Comparison of ENCODE assay signal across 13 cellular contexts in the genomic region with DNA sequence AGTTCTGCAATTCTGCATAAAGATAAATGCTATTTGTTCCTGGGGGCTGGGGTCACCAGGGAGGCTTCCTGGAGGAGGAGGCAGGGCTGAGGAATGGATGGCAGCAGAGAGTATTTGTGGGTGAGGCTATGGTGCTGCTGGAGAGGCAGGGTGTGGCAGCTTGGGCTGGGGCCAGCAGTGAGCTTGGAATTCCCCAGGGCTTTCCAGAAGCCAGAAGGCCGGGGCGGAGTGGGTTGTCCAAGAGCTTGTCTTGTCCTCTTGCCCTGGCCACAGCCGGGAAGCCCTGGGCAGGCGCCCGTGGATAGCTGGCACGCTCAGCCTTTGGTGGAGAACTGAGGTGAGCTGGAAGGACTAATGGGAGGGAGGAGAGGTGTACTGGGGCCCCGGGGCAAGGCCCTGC. TPM values are rescaled to one million over a fixed set of nuclear protein-coding genes. Genes with fewer than 3 reads are reported as not detected.
DNase-seq lines count a peak whose midpoint lies in the region; ATAC-seq and TF ChIP-seq lines count a peak whose summit lies in the region.
"Had no signal": no experiment of that assay in that cellular context is flagged by ENCODE, and none has a peak within 500 bp of the region (broad histone marks: within the 10 kb centered on the region; RNA-seq: fewer than 3 reads in every experiment).

No MANE protein-coding gene starts in this region.

- H3K27me3 ChIP-seq in left lung: peaks cover 0 to 5% of the 10 kb centered on the region in 2 donors

- TF ChIP-seq CTCF in cardiac fibroblast (IDR thresholded peaks at IDR 0.05; ENCODE audit: low read depth, low read length) (no peak), left lung (IDR thresholded peaks at IDR 0.05) (no peak), GM10266 (IDR thresholded peaks at IDR 0.05; ENCODE audit: control insufficient read depth, insufficient read depth, low read depth, missing control alignments) (no peak)

- no peaks in the 10 kb centered on the region for H3K9me3 ChIP-seq in left lung
- H3K9me3 ChIP-seq: thoracic aorta had no signal

- H3K4me3 ChIP-seq in cardiac fibroblast (replicated peaks in 1 of 2; ENCODE audit: low read depth in 2 of 2, low read length in 2 of 2) (no peak overlapping the region), left lung (peak overlapping the region in 1 of 2 donors; percentile 32)
- H3K4me3 ChIP-seq: dorsolateral prefrontal cortex, thoracic aorta had no signal

- DNase-seq in 8988T: peak; percentile 33
- peak; percentile 61 for DNase-seq in HK-2 (ENCODE audit: unreplicated experiment)
- peak; percentile 43 to 60 for DNase-seq in cardiac fibroblast (ENCODE audit: low read depth in 2 of 2)
- DNase-seq in left lung: peak; percentile 82 to 92
- DNase-seq in GM10266 (ENCODE audit: extremely low spot score): no peak
- DNase-seq in OCI-M2 (lab: John Stamatoyannopoulos, UW; ENCODE audit: unreplicated experiment): no peak
- no peak for DNase-seq in stimulated activated naive CD8-positive, alpha-beta T cell treated with anti-CD3 and anti-CD28 coated beads, Interleukin-15, Interleukin-2, amounts not matched to agents 100 U/mL and 50 U/mL, for 24 hours
- no peak for DNase-seq in SKM-1 (lab: John Stamatoyannopoulos, UW; ENCODE audit: unreplicated experiment)
- DNase-seq: activated CD8-positive, alpha-beta T cell treated with anti-CD3 and anti-CD28 coated beads for 36 hours; dorsolateral prefrontal cortex; NCI-H1694; T-helper 2 cell had no signal

- no peaks in the 10 kb centered on the region for H3K36me3 ChIP-seq in left lung
- H3K36me3 ChIP-seq: thoracic aorta had no signal

- H3K27ac ChIP-seq in left lung: peak overlapping the region in 1 of 2 donors; percentile 64
- H3K27ac ChIP-seq: dorsolateral prefrontal cortex, thoracic aorta had no signal

- peak; percentile 86 for ATAC-seq in left lung
- ATAC-seq in stimulated activated naive CD8-positive, alpha-beta T cell treated with anti-CD3 and anti-CD28 coated beads, Interleukin-15, Interleukin-2, amounts not matched to agents 100 U/mL and 50 U/mL, for 24 hours: no peak
- ATAC-seq: activated CD8-positive, alpha-beta T cell treated with anti-CD3 and anti-CD28 coated beads for 36 hours had no signal

- intact Hi-C loops in left lung (cut with DNase I): loop anchor here in 1 of 2 donors (5.0 kb wide), 1 partner anchor 175 kb away; a partner anchor contains a TSS

- H3K4me1 ChIP-seq in left lung: peaks cover 0 to 17% of the 10 kb centered on the region in 2 donors

RNA-seq across cellular contexts. Expression of a gene that starts 27.2 kb away (rescaled TPM):
- 10 to 100 TPM; 29.1 to 30.7 TPM for total RNA-seq in left lung

Comparison
In these comparisons a context has a peak if more than half of its experiments do, and no peak if none do; other contexts are left out.
1. DNase-seq: peak in 8988T (single experiment), HK-2 (single experiment), cardiac fibroblast (2 of 2) and left lung (2 of 2); none in GM10266 (single experiment), OCI-M2 (single experiment), stimulated activated naive CD8-positive, alpha-beta T cell treated with anti-CD3 and anti-CD28 coated beads, Interleukin-15, Interleukin-2, amounts not matched to agents 100 U/mL and 50 U/mL, for 24 hours (single experiment) and SKM-1 (single experiment).